In the genomic region with DNA sequence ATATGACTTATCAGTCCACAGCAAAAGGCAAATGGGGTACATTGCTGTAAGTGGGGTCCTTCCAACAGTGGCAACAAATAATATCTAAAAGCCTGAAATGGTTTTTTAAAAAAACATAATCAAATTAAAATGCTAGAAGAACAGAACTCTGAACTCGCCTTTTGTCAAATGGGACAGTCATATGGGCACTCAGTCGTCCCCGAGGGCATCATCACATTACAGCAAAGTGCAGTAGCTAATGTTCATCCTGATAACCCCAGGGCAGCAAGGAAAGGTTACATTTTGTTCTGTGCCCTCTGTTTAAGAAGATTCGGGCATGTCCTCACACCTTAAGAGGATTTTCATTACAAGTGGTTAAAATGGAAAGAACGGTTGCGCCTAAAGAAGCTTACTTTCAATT, we compare ENCODE assay signal across 34 cellular contexts.
"Had no signal": no experiment of that assay in that cellular context is flagged by ENCODE, and none has a peak within 500 bp of the region (broad histone marks: within the 10 kb centered on the region; RNA-seq: fewer than 3 reads in every experiment).

No MANE protein-coding gene starts in this region.

- DNase-seq: Karpas-422, Kasumi-1, MG63, MM.1S, MV-4-11, NCI-H1048, NCI-H1092, NCI-H1092 treated with DMSO at 0.1 percent for 48 hours, NCI-H1105, NCI-H1105 treated with DMSO at 0.1 percent for 48 hours, NCI-H1417, NCI-H1417 treated with DMSO at 0.1 percent for 48 hours, NCI-H1436, NCI-H1436 treated with DMSO at 0.1 percent for 48 hours, NCI-H146, NCI-H1694, NCI-H1694 treated with DMSO at 0.1 percent for 48 hours, NCI-H187, NCI-H187 treated with DMSO at 0.1 percent for 48 hours, NCI-H1930, NCI-H2029, NCI-H2029 treated with DMSO at 0.1 percent for 48 hours, NCI-H2081, NCI-H2081 treated with DMSO at 0.1 percent for 48 hours, NCI-H2107, NCI-H2171, NCI-H2171 treated with DMSO at 0.1 percent for 48 hours, NCI-H2227 treated with DMSO at 0.1 percent for 48 hours, NCI-H226, NCI-H345, NCI-H446, NCI-H446 treated with DMSO at 0.1 percent for 48 hours, NCI-H510A, NCI-H510A treated with DMSO at 0.1 percent for 48 hours had no signal

- H3K4me3 ChIP-seq: MG63 had no signal

- H3K27me3 ChIP-seq: MG63 had no signal

- H3K36me3 ChIP-seq: MG63 had no signal

- H3K9me3 ChIP-seq: MG63 had no signal
